1 cellular context compared by ENCODE assay signal in genomic region chr7:143892527-143893300, GRCh38.
A peak's percentile ranks its signal among the peaks of the same experiment; 100 is the strongest.
TF ChIP-seq lines count a peak whose summit lies in the region.

No MANE protein-coding gene starts in this region.

TF ChIP-seq in K562, 482 proteins besides CTCF, POLR2A, EP300 and RAD21 (continued from another document and continues in another):
- TF ChIP-seq, protein P1, sequence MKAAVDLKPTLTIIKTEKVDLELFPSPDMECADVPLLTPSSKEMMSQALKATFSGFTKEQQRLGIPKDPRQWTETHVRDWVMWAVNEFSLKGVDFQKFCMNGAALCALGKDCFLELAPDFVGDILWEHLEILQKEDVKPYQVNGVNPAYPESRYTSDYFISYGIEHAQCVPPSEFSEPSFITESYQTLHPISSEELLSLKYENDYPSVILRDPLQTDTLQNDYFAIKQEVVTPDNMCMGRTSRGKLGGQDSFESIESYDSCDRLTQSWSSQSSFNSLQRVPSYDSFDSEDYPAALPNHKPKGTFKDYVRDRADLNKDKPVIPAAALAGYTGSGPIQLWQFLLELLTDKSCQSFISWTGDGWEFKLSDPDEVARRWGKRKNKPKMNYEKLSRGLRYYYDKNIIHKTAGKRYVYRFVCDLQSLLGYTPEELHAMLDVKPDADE (conservative IDR thresholded peaks at IDR 0.05; ENCODE audit: control insufficient read depth, low read depth, low read length), result no peak
- TF ChIP-seq ZNF431 (CRISPR knock-in tag; IDR thresholded peaks at IDR 0.05) (no peak), MYBL2 (IDR thresholded peaks at IDR 0.05; ENCODE audit: low read depth) (no peak), MYBL2 (CRISPR knock-in tag; IDR thresholded peaks at IDR 0.05; ENCODE audit: borderline replicate concordance) (no peak), CHD4 (IDR thresholded peaks at IDR 0.05; ENCODE audit: insufficient read depth, insufficient replicate concordance, low read depth, low read length, poor library complexity, severe bottlenecking) (no peak), GABPB2 (CRISPR knock-in tag; conservative IDR thresholded peaks at IDR 0.05) (no peak), ZMIZ1 (IDR thresholded peaks at IDR 0.05; ENCODE audit: low read depth in 2 of 2, low read length in 2 of 2) (no peak), TSHZ1 (CRISPR knock-in tag; IDR thresholded peaks at IDR 0.05) (no peak), ZNF655 (CRISPR knock-in tag; IDR thresholded peaks at IDR 0.05) (no peak), ZNF76 (CRISPR knock-in tag; IDR thresholded peaks at IDR 0.05; ENCODE audit: borderline replicate concordance) (no peak), SPI1 (IDR thresholded peaks at IDR 0.05; ENCODE audit: borderline replicate concordance, low read depth, low read length) (no peak), KAT7 (CRISPR knock-in tag; IDR thresholded peaks at IDR 0.05; ENCODE audit: borderline replicate concordance) (no peak), POLR3G (IDR thresholded peaks at IDR 0.05; ENCODE audit: extremely low read depth, insufficient read length, insufficient replicate concordance) (no peak), CHCHD3 (CRISPR knock-in tag; IDR thresholded peaks at IDR 0.05) (no peak), ZNF644 (tag; IDR thresholded peaks at IDR 0.05; ENCODE audit: low read depth) (no peak), HNRNPH1 (optimal IDR thresholded peaks at IDR 0.05; ENCODE audit: low read depth, low read length) (no peak), ARID2 (IDR thresholded peaks at IDR 0.05) (no peak), RCOR1 (IDR thresholded peaks at IDR 0.05; ENCODE audit: borderline replicate concordance in 1 of 2, low read depth in 2 of 2, low read length in 2 of 2) (peak in 1 of 2 experiments; percentile 23; a peak in 1 of 4 replicates), NBN (IDR thresholded peaks at IDR 0.05; ENCODE audit: low read depth) (peak; percentile 63), CBX3 (IDR thresholded peaks at IDR 0.05; ENCODE audit: borderline replicate concordance in 1 of 2, low read length in 2 of 2) (peak in 1 of 2 experiments; percentile 51; a peak in 1 of 3 replicates), FOSL1 (tag; conservative IDR thresholded peaks at IDR 0.05) (peak; percentile 41; the same call in 1 of the 2 replicates), ZNF184 (CRISPR knock-in tag; IDR thresholded peaks at IDR 0.05) (no peak), ZNF384 (IDR thresholded peaks at IDR 0.05; ENCODE audit: low read depth, low read length) (peak; percentile 80), ELF1 (tag; IDR thresholded peaks at IDR 0.05) (peak; percentile 47; the same call in 1 of the 2 replicates), ZNF175 (CRISPR knock-in tag; IDR thresholded peaks at IDR 0.05; ENCODE audit: low read depth) (0 out of 2 replicates have a peak, but pooled peaks have one; percentile 46)
- TF ChIP-seq, protein P2, sequence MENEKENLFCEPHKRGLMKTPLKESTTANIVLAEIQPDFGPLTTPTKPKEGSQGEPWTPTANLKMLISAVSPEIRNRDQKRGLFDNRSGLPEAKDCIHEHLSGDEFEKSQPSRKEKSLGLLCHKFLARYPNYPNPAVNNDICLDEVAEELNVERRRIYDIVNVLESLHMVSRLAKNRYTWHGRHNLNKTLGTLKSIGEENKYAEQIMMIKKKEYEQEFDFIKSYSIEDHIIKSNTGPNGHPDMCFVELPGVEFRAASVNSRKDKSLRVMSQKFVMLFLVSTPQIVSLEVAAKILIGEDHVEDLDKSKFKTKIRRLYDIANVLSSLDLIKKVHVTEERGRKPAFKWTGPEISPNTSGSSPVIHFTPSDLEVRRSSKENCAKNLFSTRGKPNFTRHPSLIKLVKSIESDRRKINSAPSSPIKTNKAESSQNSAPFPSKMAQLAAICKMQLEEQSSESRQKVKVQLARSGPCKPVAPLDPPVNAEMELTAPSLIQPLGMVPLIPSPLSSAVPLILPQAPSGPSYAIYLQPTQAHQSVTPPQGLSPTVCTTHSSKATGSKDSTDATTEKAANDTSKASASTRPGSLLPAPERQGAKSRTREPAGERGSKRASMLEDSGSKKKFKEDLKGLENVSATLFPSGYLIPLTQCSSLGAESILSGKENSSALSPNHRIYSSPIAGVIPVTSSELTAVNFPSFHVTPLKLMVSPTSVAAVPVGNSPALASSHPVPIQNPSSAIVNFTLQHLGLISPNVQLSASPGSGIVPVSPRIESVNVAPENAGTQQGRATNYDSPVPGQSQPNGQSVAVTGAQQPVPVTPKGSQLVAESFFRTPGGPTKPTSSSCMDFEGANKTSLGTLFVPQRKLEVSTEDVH (IDR thresholded peaks at IDR 0.05; ENCODE audit: low read depth, partially characterized antibody), result peak; percentile 25
- TF ChIP-seq, protein P3, sequence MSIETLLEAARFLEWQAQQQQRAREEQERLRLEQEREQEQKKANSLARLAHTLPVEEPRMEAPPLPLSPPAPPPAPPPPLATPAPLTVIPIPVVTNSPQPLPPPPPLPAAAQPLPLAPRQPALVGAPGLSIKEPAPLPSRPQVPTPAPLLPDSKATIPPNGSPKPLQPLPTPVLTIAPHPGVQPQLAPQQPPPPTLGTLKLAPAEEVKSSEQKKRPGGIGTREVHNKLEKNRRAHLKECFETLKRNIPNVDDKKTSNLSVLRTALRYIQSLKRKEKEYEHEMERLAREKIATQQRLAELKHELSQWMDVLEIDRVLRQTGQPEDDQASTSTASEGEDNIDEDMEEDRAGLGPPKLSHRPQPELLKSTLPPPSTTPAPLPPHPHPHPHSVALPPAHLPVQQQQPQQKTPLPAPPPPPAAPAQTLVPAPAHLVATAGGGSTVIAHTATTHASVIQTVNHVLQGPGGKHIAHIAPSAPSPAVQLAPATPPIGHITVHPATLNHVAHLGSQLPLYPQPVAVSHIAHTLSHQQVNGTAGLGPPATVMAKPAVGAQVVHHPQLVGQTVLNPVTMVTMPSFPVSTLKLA (conservative IDR thresholded peaks at IDR 0.05), result 0 out of 4 replicates have a peak, but pooled peaks of 1 of the 2 experiments have one; percentile 7
- TF ChIP-seq, protein P4, sequence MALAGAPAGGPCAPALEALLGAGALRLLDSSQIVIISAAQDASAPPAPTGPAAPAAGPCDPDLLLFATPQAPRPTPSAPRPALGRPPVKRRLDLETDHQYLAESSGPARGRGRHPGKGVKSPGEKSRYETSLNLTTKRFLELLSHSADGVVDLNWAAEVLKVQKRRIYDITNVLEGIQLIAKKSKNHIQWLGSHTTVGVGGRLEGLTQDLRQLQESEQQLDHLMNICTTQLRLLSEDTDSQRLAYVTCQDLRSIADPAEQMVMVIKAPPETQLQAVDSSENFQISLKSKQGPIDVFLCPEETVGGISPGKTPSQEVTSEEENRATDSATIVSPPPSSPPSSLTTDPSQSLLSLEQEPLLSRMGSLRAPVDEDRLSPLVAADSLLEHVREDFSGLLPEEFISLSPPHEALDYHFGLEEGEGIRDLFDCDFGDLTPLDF (CRISPR knock-in tag; IDR thresholded peaks at IDR 0.05), result no peak
- TF ChIP-seq, protein P5, sequence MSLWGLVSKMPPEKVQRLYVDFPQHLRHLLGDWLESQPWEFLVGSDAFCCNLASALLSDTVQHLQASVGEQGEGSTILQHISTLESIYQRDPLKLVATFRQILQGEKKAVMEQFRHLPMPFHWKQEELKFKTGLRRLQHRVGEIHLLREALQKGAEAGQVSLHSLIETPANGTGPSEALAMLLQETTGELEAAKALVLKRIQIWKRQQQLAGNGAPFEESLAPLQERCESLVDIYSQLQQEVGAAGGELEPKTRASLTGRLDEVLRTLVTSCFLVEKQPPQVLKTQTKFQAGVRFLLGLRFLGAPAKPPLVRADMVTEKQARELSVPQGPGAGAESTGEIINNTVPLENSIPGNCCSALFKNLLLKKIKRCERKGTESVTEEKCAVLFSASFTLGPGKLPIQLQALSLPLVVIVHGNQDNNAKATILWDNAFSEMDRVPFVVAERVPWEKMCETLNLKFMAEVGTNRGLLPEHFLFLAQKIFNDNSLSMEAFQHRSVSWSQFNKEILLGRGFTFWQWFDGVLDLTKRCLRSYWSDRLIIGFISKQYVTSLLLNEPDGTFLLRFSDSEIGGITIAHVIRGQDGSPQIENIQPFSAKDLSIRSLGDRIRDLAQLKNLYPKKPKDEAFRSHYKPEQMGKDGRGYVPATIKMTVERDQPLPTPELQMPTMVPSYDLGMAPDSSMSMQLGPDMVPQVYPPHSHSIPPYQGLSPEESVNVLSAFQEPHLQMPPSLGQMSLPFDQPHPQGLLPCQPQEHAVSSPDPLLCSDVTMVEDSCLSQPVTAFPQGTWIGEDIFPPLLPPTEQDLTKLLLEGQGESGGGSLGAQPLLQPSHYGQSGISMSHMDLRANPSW (CRISPR knock-in tag; IDR thresholded peaks at IDR 0.05), result no peak
- TF ChIP-seq, protein P6, sequence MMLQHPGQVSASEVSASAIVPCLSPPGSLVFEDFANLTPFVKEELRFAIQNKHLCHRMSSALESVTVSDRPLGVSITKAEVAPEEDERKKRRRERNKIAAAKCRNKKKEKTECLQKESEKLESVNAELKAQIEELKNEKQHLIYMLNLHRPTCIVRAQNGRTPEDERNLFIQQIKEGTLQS (IDR thresholded peaks at IDR 0.05), result peak; percentile 93
- TF ChIP-seq, protein P6 (CRISPR knock-in tag; conservative IDR thresholded peaks at IDR 0.05), result no peak; the same call in 1 of the 2 replicates
- TF ChIP-seq, protein P7, sequence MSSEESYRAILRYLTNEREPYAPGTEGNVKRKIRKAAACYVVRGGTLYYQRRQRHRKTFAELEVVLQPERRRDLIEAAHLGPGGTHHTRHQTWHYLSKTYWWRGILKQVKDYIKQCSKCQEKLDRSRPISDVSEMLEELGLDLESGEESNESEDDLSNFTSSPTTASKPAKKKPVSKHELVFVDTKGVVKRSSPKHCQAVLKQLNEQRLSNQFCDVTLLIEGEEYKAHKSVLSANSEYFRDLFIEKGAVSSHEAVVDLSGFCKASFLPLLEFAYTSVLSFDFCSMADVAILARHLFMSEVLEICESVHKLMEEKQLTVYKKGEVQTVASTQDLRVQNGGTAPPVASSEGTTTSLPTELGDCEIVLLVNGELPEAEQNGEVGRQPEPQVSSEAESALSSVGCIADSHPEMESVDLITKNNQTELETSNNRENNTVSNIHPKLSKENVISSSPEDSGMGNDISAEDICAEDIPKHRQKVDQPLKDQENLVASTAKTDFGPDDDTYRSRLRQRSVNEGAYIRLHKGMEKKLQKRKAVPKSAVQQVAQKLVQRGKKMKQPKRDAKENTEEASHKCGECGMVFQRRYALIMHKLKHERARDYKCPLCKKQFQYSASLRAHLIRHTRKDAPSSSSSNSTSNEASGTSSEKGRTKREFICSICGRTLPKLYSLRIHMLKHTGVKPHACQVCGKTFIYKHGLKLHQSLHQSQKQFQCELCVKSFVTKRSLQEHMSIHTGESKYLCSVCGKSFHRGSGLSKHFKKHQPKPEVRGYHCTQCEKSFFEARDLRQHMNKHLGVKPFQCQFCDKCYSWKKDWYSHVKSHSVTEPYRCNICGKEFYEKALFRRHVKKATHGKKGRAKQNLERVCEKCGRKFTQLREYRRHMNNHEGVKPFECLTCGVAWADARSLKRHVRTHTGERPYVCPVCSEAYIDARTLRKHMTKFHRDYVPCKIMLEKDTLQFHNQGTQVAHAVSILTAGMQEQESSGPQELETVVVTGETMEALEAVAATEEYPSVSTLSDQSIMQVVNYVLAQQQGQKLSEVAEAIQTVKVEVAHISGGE (CRISPR knock-in tag; IDR thresholded peaks at IDR 0.05), result no peak
